ENCODE assay signal across 14 cellular contexts in the genomic region with DNA sequence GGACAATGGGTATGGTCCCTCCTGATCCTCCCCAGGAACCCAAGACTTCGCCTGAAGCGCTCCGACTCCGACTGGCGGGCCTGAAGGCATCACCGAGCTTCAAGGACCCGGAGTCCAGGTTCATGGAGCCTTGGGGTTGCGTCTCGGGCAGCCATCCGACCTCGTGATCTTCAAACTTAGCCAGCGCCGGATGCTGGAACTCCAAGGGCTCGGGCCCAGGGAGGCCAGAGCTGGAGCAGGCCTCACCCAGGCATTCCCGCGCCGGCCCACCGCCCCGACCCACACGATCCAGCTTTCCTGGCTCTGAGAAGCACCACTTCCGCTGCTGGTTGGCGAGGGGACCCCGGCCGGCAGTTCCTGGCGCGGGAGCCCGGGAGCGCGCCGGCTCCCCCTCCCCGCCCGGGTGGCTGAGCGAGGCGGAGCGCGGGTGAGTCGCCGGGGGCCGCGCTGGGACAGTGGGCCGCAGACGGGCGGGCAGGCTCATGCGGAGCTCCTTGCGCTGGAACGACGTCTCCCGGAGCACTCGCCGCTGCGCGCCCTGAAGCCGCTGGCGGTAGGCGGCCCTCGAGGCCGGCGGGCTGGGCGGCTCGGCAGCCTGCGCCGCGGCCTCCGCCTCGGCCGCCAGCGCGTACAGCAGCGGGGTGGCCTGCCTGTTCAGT. TPM values are rescaled to one million over a fixed set of nuclear protein-coding genes. Genes with fewer than 3 reads are reported as not detected.
DNase-seq lines count a peak whose midpoint lies in the region; ATAC-seq and TF ChIP-seq lines count a peak whose summit lies in the region.
"Had no signal": no experiment of that assay in that cellular context is flagged by ENCODE, and none has a peak within 500 bp of the region (broad histone marks: within the 10 kb centered on the region; RNA-seq: fewer than 3 reads in every experiment).

No MANE protein-coding gene starts in this region.

- no peak overlapping the region for H3K27ac ChIP-seq in heart left ventricle
- H3K27ac ChIP-seq in iPS-20b (ENCODE audit: low read length) = no peak overlapping the region
- H3K27ac ChIP-seq in suprapubic skin = no peak overlapping the region

- intact Hi-C loops in heart left ventricle (cut with DNase I) (loop anchor here in 7 of 10 donors (5.0 to 10.0 kb wide), 7 partner anchors 37 to 440 kb away; a partner anchor contains a TSS), left ventricle myocardium superior (cut with micrococcal nuclease) (no loop called here)
- intact Hi-C loops in activated T-helper 2 cell treated with anti-CD3 and anti-CD28 coated beads, Interferon-gamma antibody, Interleukin-2, Interleukin-4, amounts not matched to agents 10 μg/mL and 5 μg/mL and 100 μg/mL, durations not matched to agents 14 hours and 24 hours and 36 hours (cut with micrococcal nuclease) = no loop called here

- peak overlapping the region; percentile 13 for H3K4me3 Mint-ChIP-seq in activated T-helper 2 cell treated with anti-CD3 and anti-CD28 coated beads, Interferon-gamma antibody, Interleukin-2, Interleukin-4, amounts not matched to agents 10 μg/mL and 5 μg/mL and 100 μg/mL, durations not matched to agents 14 hours and 24 hours and 36 hours (ENCODE audit: low read depth)

- H3K36me3 ChIP-seq in heart left ventricle (peaks cover 0 to 12% (median 3%) of the 10 kb centered on the region in 9 donors), iPS-20b (ENCODE audit: insufficient read depth, low read depth, low read length) (no peaks in the 10 kb centered on the region), suprapubic skin (no peaks in the 10 kb centered on the region)

- H3K27me3 ChIP-seq in heart left ventricle = peaks cover 0 to 40% (median 0%) of the 10 kb centered on the region in 9 donors
- H3K27me3 ChIP-seq in iPS-20b (ENCODE audit: insufficient read depth, low read length) = peaks cover 82% of the 10 kb centered on the region
- H3K27me3 ChIP-seq in suprapubic skin = peaks cover 15% of the 10 kb centered on the region

- DNase-seq in heart left ventricle (no peak), left ventricle myocardium superior (no peak), suprapubic skin (ENCODE audit: low spot score in 2 of 2) (peak in 1 of 2 donors; percentile 73), NK-92 (lab: John Stamatoyannopoulos, UW; ENCODE audit: unreplicated experiment) (no peak)
- DNase-seq in activated T-helper 2 cell treated with anti-CD3 and anti-CD28 coated beads, Interferon-gamma antibody, Interleukin-2, Interleukin-4, amounts not matched to agents 10 μg/mL and 5 μg/mL and 100 μg/mL, durations not matched to agents 14 hours and 24 hours and 36 hours (ENCODE audit: low spot score) = no peak
- DNase-seq: cerebellar nuclear complex; GDM1; NCI-H1048; NCI-H526 treated with DMSO at 0.1 percent for 48 hours; SK-N-SH; stimulated activated CD4-positive, alpha-beta T cell treated with anti-CD3 and anti-CD28 coated beads, Interleukin-4, amount 100 ng/mL, for 1 hour had no signal

- WGBS in heart left ventricle, 4 donors = 53 to 68% (median 61%) methylated on average over 37 to 69 of the region's 69 CpGs
- 43% methylated on average over 14 of the region's 69 CpGs for WGBS in suprapubic skin

- no peak for TF ChIP-seq POLR2A in heart left ventricle (IDR thresholded peaks at IDR 0.05)
- TF ChIP-seq POLR2A in suprapubic skin (IDR thresholded peaks at IDR 0.05) = no peak

- no peak for TF ChIP-seq EP300 in suprapubic skin (IDR thresholded peaks at IDR 0.05)

- no peaks in the 10 kb centered on the region for H3K9me3 Mint-ChIP-seq in activated T-helper 2 cell treated with anti-CD3 and anti-CD28 coated beads, Interferon-gamma antibody, Interleukin-2, Interleukin-4, amounts not matched to agents 10 μg/mL and 5 μg/mL and 100 μg/mL, durations not matched to agents 14 hours and 24 hours and 36 hours

- no peaks in the 10 kb centered on the region for H3K36me3 Mint-ChIP-seq in activated T-helper 2 cell treated with anti-CD3 and anti-CD28 coated beads, Interferon-gamma antibody, Interleukin-2, Interleukin-4, amounts not matched to agents 10 μg/mL and 5 μg/mL and 100 μg/mL, durations not matched to agents 14 hours and 24 hours and 36 hours (ENCODE audit: low read depth)

- H3K4me1 Mint-ChIP-seq in activated T-helper 2 cell treated with anti-CD3 and anti-CD28 coated beads, Interferon-gamma antibody, Interleukin-2, Interleukin-4, amounts not matched to agents 10 μg/mL and 5 μg/mL and 100 μg/mL, durations not matched to agents 14 hours and 24 hours and 36 hours (ENCODE audit: low read depth) = peaks cover 16% of the 10 kb centered on the region

- H3K4me3 ChIP-seq in heart left ventricle (peak overlapping the region in 9 of 12 donors; percentile 21 to 46 (median 29)), iPS-20b (ENCODE audit: low read length) (peak overlapping the region; percentile 60; the same call in 1 of the 2 replicates), suprapubic skin (peak overlapping the region; percentile 44)

- peaks cover 65% of the 10 kb centered on the region for H3K27me3 Mint-ChIP-seq in activated T-helper 2 cell treated with anti-CD3 and anti-CD28 coated beads, Interferon-gamma antibody, Interleukin-2, Interleukin-4, amounts not matched to agents 10 μg/mL and 5 μg/mL and 100 μg/mL, durations not matched to agents 14 hours and 24 hours and 36 hours (ENCODE audit: low read depth)

- H3K4me1 ChIP-seq in heart left ventricle (peaks cover 0 to 28% (median 13%) of the 10 kb centered on the region in 12 donors), iPS-20b (ENCODE audit: insufficient read depth, low read length) (peaks cover 6% of the 10 kb centered on the region), suprapubic skin (peaks cover 27% of the 10 kb centered on the region)

- H3K9me3 ChIP-seq in heart left ventricle (no peaks in the 10 kb centered on the region), iPS-20b (ENCODE audit: insufficient read depth, low read depth, low read length) (no peaks in the 10 kb centered on the region), suprapubic skin (no peaks in the 10 kb centered on the region)
- H3K9me3 ChIP-seq: SK-N-SH had no signal

- peak overlapping the region; percentile 5; the same call in 1 of the 2 replicates for H3K9ac ChIP-seq in iPS-20b (ENCODE audit: low read depth, low read length)
- H3K9ac ChIP-seq: SK-N-SH had no signal

- TF ChIP-seq CTCF in heart left ventricle (IDR thresholded peaks at IDR 0.05) = no peak
- no peak for TF ChIP-seq CTCF in suprapubic skin (IDR thresholded peaks at IDR 0.05)

- ATAC-seq in heart left ventricle (no peak), left ventricle myocardium superior (no peak), HG03378 (IDR thresholded peaks at IDR 0.05; ENCODE audit: unreplicated experiment) (no peak), HG02840 (IDR thresholded peaks at IDR 0.05; ENCODE audit: low FRiP score, unreplicated experiment) (no peak)

- no peak overlapping the region for H3K27ac Mint-ChIP-seq in activated T-helper 2 cell treated with anti-CD3 and anti-CD28 coated beads, Interferon-gamma antibody, Interleukin-2, Interleukin-4, amounts not matched to agents 10 μg/mL and 5 μg/mL and 100 μg/mL, durations not matched to agents 14 hours and 24 hours and 36 hours

RNA-seq across cellular contexts. Expression of a gene that starts 5.2 kb away (rescaled TPM):
- total RNA-seq in heart left ventricle (1 to 10 TPM; 2.9 to 6.8 (median 4.7) TPM), left ventricle myocardium superior (5.7 TPM), suprapubic skin (1 to 10 TPM in 3 of 4 donors, under 1 TPM in 1; 0.76 to 2.8 (median 2.3) TPM)
- polyA plus RNA-seq in heart left ventricle = 1 to 10 TPM; 2.0 to 4.8 TPM
- 7.7 and 9.3 TPM in 2 replicates for total RNA-seq in activated T-helper 2 cell treated with anti-CD3 and anti-CD28 coated beads, Interferon-gamma antibody, Interleukin-2, Interleukin-4, amounts not matched to agents 10 μg/mL and 5 μg/mL and 100 μg/mL, durations not matched to agents 14 hours and 24 hours and 36 hours

RNA-seq across cellular contexts. Expression of a gene that starts 12.2 kb away (rescaled TPM):
- total RNA-seq in heart left ventricle = under 1 TPM in 3 of 9 donors, not detected in 6; 0.24 to 0.50 (median 0.38) TPM
- under 1 TPM; 0.03 to 0.08 TPM for polyA plus RNA-seq in heart left ventricle
- 0.17 TPM for total RNA-seq in left ventricle myocardium superior
- 0.28 and 0.32 TPM in 2 replicates for total RNA-seq in activated T-helper 2 cell treated with anti-CD3 and anti-CD28 coated beads, Interferon-gamma antibody, Interleukin-2, Interleukin-4, amounts not matched to agents 10 μg/mL and 5 μg/mL and 100 μg/mL, durations not matched to agents 14 hours and 24 hours and 36 hours
- under 1 TPM in 3 of 4 donors, not detected in 1; 0.23 to 0.93 (median 0.48) TPM for total RNA-seq in suprapubic skin

RNA-seq across cellular contexts. Expression of a gene that starts 41.0 kb away (rescaled TPM):
- total RNA-seq in heart left ventricle (under 1 TPM in 8 of 9 donors, not detected in 1; 0.25 to 1.00 (median 0.51) TPM), left ventricle myocardium superior (0.30 TPM), suprapubic skin (1 to 10 TPM in 1 of 4 donors, under 1 TPM in 3; 0.47 to 4.8 (median 0.90) TPM)
- under 1 TPM; 0.10 to 0.27 TPM for polyA plus RNA-seq in heart left ventricle
- total RNA-seq in activated T-helper 2 cell treated with anti-CD3 and anti-CD28 coated beads, Interferon-gamma antibody, Interleukin-2, Interleukin-4, amounts not matched to agents 10 μg/mL and 5 μg/mL and 100 μg/mL, durations not matched to agents 14 hours and 24 hours and 36 hours = 0.11 TPM in 1 of 2 replicates, not detected in the other

RNA-seq across cellular contexts. Expression of a gene that starts 41.1 kb away (rescaled TPM):
- total RNA-seq in heart left ventricle = 1,000 to 10,000 TPM in 6 of 9 donors, 100 to 1,000 TPM in 3; 539 to 2,034 (median 1,454) TPM
- 1,000 to 10,000 TPM in 1 of 2 donors, 100 to 1,000 TPM in 1; 656 to 2,165 TPM for polyA plus RNA-seq in heart left ventricle
- 1,703 TPM for total RNA-seq in left ventricle myocardium superior
- 400 and 412 TPM in 2 replicates for total RNA-seq in activated T-helper 2 cell treated with anti-CD3 and anti-CD28 coated beads, Interferon-gamma antibody, Interleukin-2, Interleukin-4, amounts not matched to agents 10 μg/mL and 5 μg/mL and 100 μg/mL, durations not matched to agents 14 hours and 24 hours and 36 hours
- 100 to 1,000 TPM; 124 to 243 (median 161) TPM for total RNA-seq in suprapubic skin

RNA-seq across cellular contexts. Expression of a gene that starts 48.2 kb away (rescaled TPM):
- total RNA-seq in heart left ventricle = 1 to 10 TPM in 4 of 9 donors, under 1 TPM in 5; 0.16 to 1.9 (median 0.91) TPM
- polyA plus RNA-seq in heart left ventricle = 1 to 10 TPM in 1 of 2 donors, under 1 TPM in 1; 0.37 to 2.0 TPM
- total RNA-seq in left ventricle myocardium superior = 0.89 TPM
- 4.3 and 4.4 TPM in 2 replicates for total RNA-seq in activated T-helper 2 cell treated with anti-CD3 and anti-CD28 coated beads, Interferon-gamma antibody, Interleukin-2, Interleukin-4, amounts not matched to agents 10 μg/mL and 5 μg/mL and 100 μg/mL, durations not matched to agents 14 hours and 24 hours and 36 hours
- 1 to 10 TPM in 2 of 4 donors, under 1 TPM in 2; 0.21 to 9.1 (median 1.7) TPM for total RNA-seq in suprapubic skin

Comparison
In these comparisons a context has a peak if more than half of its experiments do, and no peak if none do; other contexts are left out.
1. intact Hi-C loops: an anchor here in heart left ventricle (5.0 to 10.0 kb wide); none called in left ventricle myocardium superior and activated T-helper 2 cell treated with anti-CD3 and anti-CD28 coated beads, Interferon-gamma antibody, Interleukin-2, Interleukin-4, amounts not matched to agents 10 μg/mL and 5 μg/mL and 100 μg/mL, durations not matched to agents 14 hours and 24 hours and 36 hours.